In genomic region chr3:187401861-187402260, GRCh38 we compare ENCODE assay signal across 23 cellular contexts. TPM values are rescaled to one million over a fixed set of nuclear protein-coding genes. Genes with fewer than 3 reads are reported as not detected.
DNase-seq lines count a peak whose midpoint lies in the region; ATAC-seq, FAIRE-seq and TF ChIP-seq lines count a peak whose summit lies in the region.
"Had no signal": no experiment of that assay in that cellular context is flagged by ENCODE, and none has a peak within 500 bp of the region (broad histone marks: within the 10 kb centered on the region; RNA-seq: fewer than 3 reads in every experiment).

No MANE protein-coding gene starts in this region.

- no peaks in the 10 kb centered on the region for H3K9me3 Mint-ChIP-seq in MCF 10A (ENCODE audit: unreplicated experiment)
- no peaks in the 10 kb centered on the region for H3K9me3 Mint-ChIP-seq in natural killer cell treated with Interleukin-12 subunit alpha and Interleukin-12 subunit beta and Interleukin-15 and Interleukin-18, amount 100 ng/mL, for 72 hours
- H3K9me3 Mint-ChIP-seq: CD8-positive, alpha-beta T cell had no signal

- H3K4me1 Mint-ChIP-seq in MCF 10A (ENCODE audit: insufficient read depth, unreplicated experiment) = peaks cover 9% of the 10 kb centered on the region
- H3K4me1 Mint-ChIP-seq in natural killer cell treated with Interleukin-12 subunit alpha and Interleukin-12 subunit beta and Interleukin-15 and Interleukin-18, amount 100 ng/mL, for 72 hours (ENCODE audit: low read depth in 2 of 2) = no peaks in the 10 kb centered on the region

- DNase-seq in MCF 10A (ENCODE audit: unreplicated experiment) (peak; percentile 59), mammary epithelial cell (no peak), M059J (ENCODE audit: low read depth) (peak; percentile 6), amniotic epithelial cell (ENCODE audit: low read depth) (peak; percentile 12), small intestine (peak; percentile 35), hippocampal formation (lab: John Stamatoyannopoulos, UW) (no peak)
- no peak for DNase-seq in natural killer cell treated with Interleukin-12 subunit alpha and Interleukin-12 subunit beta and Interleukin-15 and Interleukin-18, amount 100 ng/mL, for 72 hours (ENCODE audit: low spot score)
- DNase-seq: CD8-positive, alpha-beta T cell; HCEC 1CT; IMR-90; MM.1S; NCI-H1092 treated with DMSO at 0.1 percent for 48 hours; NCI-H1694; NCI-H510A treated with DMSO at 0.1 percent for 48 hours; NCI-H82; PC-3; T-helper 1 cell had no signal

- no peak overlapping the region for H3K9ac ChIP-seq in mammary epithelial cell (ENCODE audit: insufficient read depth, low read length)
- H3K9ac ChIP-seq: BLaER1 treated with 17β-estradiol and CSF1 and Interleukin-3, amounts not matched to agents 10 nM and 100 nM had no signal

- H3K27me3 Mint-ChIP-seq in MCF 10A (ENCODE audit: insufficient read depth, unreplicated experiment) = no peaks in the 10 kb centered on the region
- peaks cover 28 to 68% of the 10 kb centered on the region in 2 donors for H3K27me3 Mint-ChIP-seq in natural killer cell treated with Interleukin-12 subunit alpha and Interleukin-12 subunit beta and Interleukin-15 and Interleukin-18, amount 100 ng/mL, for 72 hours

- no peak overlapping the region for H2AFZ ChIP-seq in mammary epithelial cell (ENCODE audit: low read depth, low read length)

- H3K9me3 ChIP-seq in mammary epithelial cell (replicated peaks; ENCODE audit: insufficient read depth, low read length) (no peaks in the 10 kb centered on the region), small intestine (ENCODE audit: control insufficient read depth, low read depth) (no peaks in the 10 kb centered on the region)
- H3K9me3 ChIP-seq: BLaER1 treated with 17β-estradiol and CSF1 and Interleukin-3, amounts not matched to agents 10 nM and 100 nM had no signal

- BruUV-seq in MCF 10A (replicated peaks; lab: Mats Ljungman, UMichigan) = no TSS peak
- BruUV-seq in mammary epithelial cell (replicated peaks; lab: Mats Ljungman, UMichigan) = no TSS peak

- no peaks in the 10 kb centered on the region for H3K79me2 ChIP-seq in mammary epithelial cell (ENCODE audit: insufficient read depth, low read length)

- dilution Hi-C loops in mammary epithelial cell (cut with HindIII; ENCODE audit: low sequenced_read_pairs) = no loop called here

- no peak for TF ChIP-seq CTCF in MCF 10A (IDR thresholded peaks at IDR 0.05; ENCODE audit: unreplicated experiment)
- TF ChIP-seq CTCF in mammary epithelial cell (conservative IDR thresholded peaks at IDR 0.05 in 1 of 2, IDR thresholded peaks at IDR 0.05 in 1 of 2; ENCODE audit: extremely low read depth in 1 of 2, insufficient read depth in 1 of 2, low read depth in 1 of 2, low read length in 2 of 2) = no peak

- H3K4me3 ChIP-seq in mammary epithelial cell (replicated peaks in 1 of 3; ENCODE audit: insufficient read depth in 1 of 3, low read depth in 2 of 3, low read length in 3 of 3) = no peak overlapping the region
- no peak overlapping the region for H3K4me3 ChIP-seq in small intestine (ENCODE audit: low read depth in 1 of 2, low read length in 2 of 2)
- H3K4me3 ChIP-seq: BLaER1 treated with 17β-estradiol and CSF1 and Interleukin-3, amounts not matched to agents 10 nM and 100 nM had no signal

- no peaks in the 10 kb centered on the region for H3K36me3 Mint-ChIP-seq in MCF 10A (ENCODE audit: insufficient read depth, unreplicated experiment)
- no peaks in the 10 kb centered on the region for H3K36me3 Mint-ChIP-seq in natural killer cell treated with Interleukin-12 subunit alpha and Interleukin-12 subunit beta and Interleukin-15 and Interleukin-18, amount 100 ng/mL, for 72 hours
- H3K36me3 Mint-ChIP-seq: CD8-positive, alpha-beta T cell had no signal

- no peak overlapping the region for H3K27ac Mint-ChIP-seq in MCF 10A (ENCODE audit: low read depth, unreplicated experiment)
- H3K27ac Mint-ChIP-seq in natural killer cell treated with Interleukin-12 subunit alpha and Interleukin-12 subunit beta and Interleukin-15 and Interleukin-18, amount 100 ng/mL, for 72 hours = no peak overlapping the region
- H3K27ac Mint-ChIP-seq: CD8-positive, alpha-beta T cell had no signal

- ATAC-seq in GM21737 (IDR thresholded peaks at IDR 0.05; ENCODE audit: unreplicated experiment) = no peak
- no peak for ATAC-seq in natural killer cell treated with Interleukin-12 subunit alpha and Interleukin-12 subunit beta and Interleukin-15 and Interleukin-18, amount 100 ng/mL, for 72 hours
- ATAC-seq: CD8-positive, alpha-beta T cell; PC-3 had no signal

- intact Hi-C loops in MCF 10A (cut with micrococcal nuclease) (no loop called here), mammary epithelial cell (cut with micrococcal nuclease) (no loop called here)

- no peak overlapping the region for H3K4me2 ChIP-seq in mammary epithelial cell (ENCODE audit: insufficient read depth, low read depth, low read length)
- H3K4me2 ChIP-seq: BLaER1 treated with 17β-estradiol and CSF1 and Interleukin-3, amounts not matched to agents 10 nM and 100 nM had no signal

- no peaks in the 10 kb centered on the region for H4K20me1 ChIP-seq in mammary epithelial cell (ENCODE audit: insufficient read depth, low read length)
- H4K20me1 ChIP-seq: BLaER1 treated with 17β-estradiol and CSF1 and Interleukin-3, amounts not matched to agents 10 nM and 100 nM had no signal

- POLR2A ChIA-PET in MCF 10A (lab: Yijun Ruan, JAX) = interaction anchor here (0.7 kb wide), 1 partner anchor 1246 kb away, joined by 3 read pairs; no protein-coding TSS in a partner anchor

- no peak for FAIRE-seq in small intestine (lab: Jason Lieb, UNC)
- FAIRE-seq: D721Med, G401.6, HTR-8/SVneo had no signal

- H3K36me3 ChIP-seq in mammary epithelial cell (ENCODE audit: insufficient read depth, low read length) (no peaks in the 10 kb centered on the region), small intestine (ENCODE audit: control insufficient read depth in 2 of 2, insufficient read depth in 2 of 2, low read length in 2 of 2) (no peaks in the 10 kb centered on the region)
- H3K36me3 ChIP-seq: BLaER1 treated with 17β-estradiol and CSF1 and Interleukin-3, amounts not matched to agents 10 nM and 100 nM had no signal

- H3K27ac ChIP-seq in mammary epithelial cell (ENCODE audit: insufficient read depth, low read depth, low read length) = no peak overlapping the region
- no peak overlapping the region for H3K27ac ChIP-seq in small intestine (ENCODE audit: low read depth in 1 of 2, low read length in 1 of 2)
- H3K27ac ChIP-seq: BLaER1 treated with 17β-estradiol and CSF1 and Interleukin-3, amounts not matched to agents 10 nM and 100 nM; HL-60 had no signal

- CTCF ChIA-PET in MCF 10A (lab: Yijun Ruan, JAX) = interaction anchor here (1.0 kb wide), 1 partner anchor 278 kb away, joined by 4 read pairs; no protein-coding TSS in a partner anchor
- CTCF ChIA-PET in mammary epithelial cell (lab: Charles Lee; ENCODE audit: low non-redundant PET) = no interaction called here

- H3K4me3 Mint-ChIP-seq in MCF 10A (ENCODE audit: unreplicated experiment) = no peak overlapping the region
- no peak overlapping the region for H3K4me3 Mint-ChIP-seq in natural killer cell treated with Interleukin-12 subunit alpha and Interleukin-12 subunit beta and Interleukin-15 and Interleukin-18, amount 100 ng/mL, for 72 hours
- H3K4me3 Mint-ChIP-seq: CD8-positive, alpha-beta T cell had no signal

- H3K4me1 ChIP-seq in mammary epithelial cell (ENCODE audit: insufficient read depth, low read length) (peaks cover 11% of the 10 kb centered on the region), small intestine (ENCODE audit: control insufficient read depth in 2 of 2, insufficient read depth in 1 of 2, low read depth in 1 of 2, low read length in 1 of 2) (no peaks in the 10 kb centered on the region)
- H3K4me1 ChIP-seq: BLaER1 treated with 17β-estradiol and CSF1 and Interleukin-3, amounts not matched to agents 10 nM and 100 nM had no signal

- 74% methylated on average over 4 of the region's 4 CpGs for WGBS in mammary epithelial cell (ENCODE audit: low coverage, missing lambda C conversion rate)
- WGBS in small intestine, 3 donors = 15 to 55% (median 33%) methylated on average over 4 of the region's 4 CpGs

- in situ Hi-C loops in mammary epithelial cell (cut with MboI; ENCODE audit: low sequenced_read_pairs in 2 of 2) = no loop called here

- H3K27me3 ChIP-seq in mammary epithelial cell (ENCODE audit: insufficient read depth, low read length) (no peaks in the 10 kb centered on the region), small intestine (ENCODE audit: control insufficient read depth in 2 of 2, insufficient read depth in 2 of 2, low read length in 2 of 2) (no peaks in the 10 kb centered on the region)
- H3K27me3 ChIP-seq: BLaER1 treated with 17β-estradiol and CSF1 and Interleukin-3, amounts not matched to agents 10 nM and 100 nM had no signal

RNA-seq across cellular contexts. Expression of gene RTP4, which starts 33.7 kb away (rescaled TPM):
- total RNA-seq in MCF 10A (2022) (not detected in 2 replicates), mammary epithelial cell (under 1 TPM; 0.19 to 0.50 TPM)
- polyA plus RNA-seq in mammary epithelial cell (not detected), small intestine (10 to 100 TPM in 2 of 3 donors, 1 to 10 TPM in 1; 7.6 to 14.8 (median 11.2) TPM)
- not detected for polyA minus RNA-seq in mammary epithelial cell
- total RNA-seq in M059J (2014; rRNA removed; shearing (Covaris generic)) = 38.1 and 42.8 TPM in 2 replicates
- total RNA-seq in natural killer cell treated with Interleukin-12 subunit alpha and Interleukin-12 subunit beta and Interleukin-15 and Interleukin-18, amount 100 ng/mL, for 72 hours = 1 to 10 TPM; 3.8 to 6.7 TPM
- total RNA-seq: IMR-90 had no signal
- polyA plus RNA-seq: IMR-90 had no signal

Comparison
In these comparisons a context has a peak if more than half of its experiments do, and no peak if none do; other contexts are left out.
1. DNase-seq: peak in MCF 10A (single experiment), M059J (single experiment), amniotic epithelial cell (single experiment) and small intestine (single experiment); none in mammary epithelial cell (single experiment), natural killer cell treated with Interleukin-12 subunit alpha and Interleukin-12 subunit beta and Interleukin-15 and Interleukin-18, amount 100 ng/mL, for 72 hours (single experiment) and hippocampal formation (0 of 2).